In genomic region chrX:46836701-46837542, GRCh38 we compare ENCODE assay signal across 1 cellular context.
TF ChIP-seq lines count a peak whose summit lies in the region.

TSS of gene RP2 (plus strand) at chrX:46837043. CDS start at chrX:46837101, 58 bp downstream.

TF ChIP-seq in HepG2, 621 proteins besides CTCF, POLR2A, EP300 and RAD21 (continued from another document and continues in another):
- no peak for TF ChIP-seq ZBTB4 (CRISPR knock-in tag; IDR thresholded peaks at IDR 0.05; ENCODE audit: borderline replicate concordance)
- 0 out of 2 replicates have a peak, but pooled peaks have one; percentile 58 for TF ChIP-seq CSRNP1 (CRISPR knock-in tag; IDR thresholded peaks at IDR 0.05)
- no peak for TF ChIP-seq ZBTB40 (IDR thresholded peaks at IDR 0.05)
- TF ChIP-seq ZBTB40 (CRISPR knock-in tag; IDR thresholded peaks at IDR 0.05): 0 out of 2 replicates have a peak, but pooled peaks have one; percentile 25
- peak; percentile 70; the same call in 1 of the 2 replicates for TF ChIP-seq ZNF607 (CRISPR knock-in tag; IDR thresholded peaks at IDR 0.05; ENCODE audit: borderline replicate concordance)
- TF ChIP-seq ZNF333 (CRISPR knock-in tag; IDR thresholded peaks at IDR 0.05; ENCODE audit: borderline replicate concordance): no peak
- TF ChIP-seq ZNF24 (IDR thresholded peaks at IDR 0.05): no peak
- TF ChIP-seq TFDP2 (CRISPR knock-in tag; IDR thresholded peaks at IDR 0.05): peak; percentile 83
- TF ChIP-seq ZBTB43 (CRISPR knock-in tag; conservative IDR thresholded peaks at IDR 0.05): no peak
- TF ChIP-seq NCOA1 (CRISPR knock-in tag; IDR thresholded peaks at IDR 0.05): no peak
- 0 out of 2 replicates have a peak, but pooled peaks have one; percentile 45 for TF ChIP-seq NR1H2 (CRISPR knock-in tag; IDR thresholded peaks at IDR 0.05; ENCODE audit: borderline replicate concordance, low read depth)
- peak; percentile 33; the same call in 1 of the 2 replicates for TF ChIP-seq GMEB1 (CRISPR knock-in tag; IDR thresholded peaks at IDR 0.05; ENCODE audit: borderline replicate concordance)
- TF ChIP-seq MED1 (CRISPR knock-in tag; IDR thresholded peaks at IDR 0.05): peak; percentile 23; the same call in 1 of the 2 replicates
- peak; percentile 60; the same call in 1 of the 2 replicates for TF ChIP-seq ZNF772 (CRISPR knock-in tag; IDR thresholded peaks at IDR 0.05)
- TF ChIP-seq ZNF687 (CRISPR knock-in tag; IDR thresholded peaks at IDR 0.05): peak; percentile 81
- TF ChIP-seq ZNF781 (CRISPR knock-in tag; IDR thresholded peaks at IDR 0.05; ENCODE audit: borderline replicate concordance, not compliant biosample characterization): no peak
- no peak for TF ChIP-seq ZNF644 (CRISPR knock-in tag; IDR thresholded peaks at IDR 0.05; ENCODE audit: low read depth)
- no peak for TF ChIP-seq USF2 (IDR thresholded peaks at IDR 0.05; ENCODE audit: low read depth, low read length)
- no peak for TF ChIP-seq USF2 (CRISPR knock-in tag; IDR thresholded peaks at IDR 0.05; ENCODE audit: borderline replicate concordance)
- TF ChIP-seq PAF1 (CRISPR knock-in tag; IDR thresholded peaks at IDR 0.05): no peak
- no peak for TF ChIP-seq ZFP41 (CRISPR knock-in tag; IDR thresholded peaks at IDR 0.05; ENCODE audit: borderline replicate concordance)
